ENCODE assay signal across 23 cellular contexts in the genomic region with DNA sequence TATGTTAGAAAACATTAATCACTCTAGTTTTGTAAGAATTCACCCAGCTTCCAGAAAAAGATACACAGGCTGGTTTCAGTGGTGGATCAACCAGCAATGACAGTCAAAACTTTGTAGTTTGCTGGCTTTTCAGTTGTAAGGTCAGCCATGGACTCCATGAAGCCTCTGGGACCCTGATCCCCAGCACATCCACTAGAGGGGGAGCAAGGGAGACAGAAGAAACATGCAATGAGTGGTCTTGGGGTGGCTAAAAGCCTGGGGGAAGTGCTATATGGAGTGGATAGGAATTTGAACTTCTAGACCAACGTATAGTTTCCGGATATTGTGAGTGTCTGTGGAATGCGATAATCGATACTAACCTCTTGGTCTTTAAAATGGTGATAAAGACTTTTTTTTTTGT.
DNase-seq lines count a peak whose midpoint lies in the region; FAIRE-seq and TF ChIP-seq lines count a peak whose summit lies in the region.
"Had no signal": no experiment of that assay in that cellular context is flagged by ENCODE, and none has a peak within 500 bp of the region (broad histone marks: within the 10 kb centered on the region; RNA-seq: fewer than 3 reads in every experiment).

No MANE protein-coding gene starts in this region.

- H3K9me3 ChIP-seq in astrocyte (ENCODE audit: insufficient read depth, low read depth, low read length) (no peaks in the 10 kb centered on the region), neutrophil (no peaks in the 10 kb centered on the region)
- H3K9me3 ChIP-seq: gastroesophageal sphincter, left lung, psoas muscle, sigmoid colon had no signal

- TF ChIP-seq CTCF in GM12873 (IDR thresholded peaks at IDR 0.05; ENCODE audit: insufficient read depth, low read depth, low read length, missing control alignments) (peak; percentile 12), NB4 (IDR thresholded peaks at IDR 0.05; ENCODE audit: low read depth, low read length) (no peak), astrocyte (IDR thresholded peaks at IDR 0.05; ENCODE audit: insufficient read depth, low read depth, low read length) (no peak), neutrophil (IDR thresholded peaks at IDR 0.05) (no peak)

- H2AFZ ChIP-seq in astrocyte (ENCODE audit: low read depth, low read length): no peak overlapping the region

- H3K4me1 Mint-ChIP-seq in astrocyte (ENCODE audit: low read depth, unreplicated experiment): peaks cover 10% of the 10 kb centered on the region
- H3K4me1 Mint-ChIP-seq: activated naive CD8-positive, alpha-beta T cell treated with anti-CD3 and anti-CD28 coated beads, Interleukin-2, amount 10 ng/mL, durations not matched to agents 7 days and 5 days had no signal

- H3K4me1 ChIP-seq in astrocyte (ENCODE audit: insufficient read depth, low read length): no peaks in the 10 kb centered on the region
- peaks cover 23 to 26% of the 10 kb centered on the region in 2 experiments for H3K4me1 ChIP-seq in neutrophil (ENCODE audit: control insufficient read depth in 1 of 2, insufficient read depth in 1 of 2, low read depth in 1 of 2, low read length in 1 of 2)
- H3K4me1 ChIP-seq: gastroesophageal sphincter, left lung, psoas muscle, sigmoid colon had no signal

- no peak for TF ChIP-seq POLR2A in NB4 (IDR thresholded peaks at IDR 0.05; ENCODE audit: extremely low read depth, insufficient read length)

- H3K4me3 ChIP-seq in NB4 (ENCODE audit: low read depth, low read length): no peak overlapping the region
- H3K4me3 ChIP-seq in astrocyte (ENCODE audit: insufficient read depth, low read depth, low read length): no peak overlapping the region
- no peak overlapping the region for H3K4me3 ChIP-seq in neutrophil (ENCODE audit: low read depth in 1 of 2, low read length in 1 of 2)
- H3K4me3 ChIP-seq: gastroesophageal sphincter, left lung, psoas muscle, sigmoid colon had no signal

- H3K4me2 ChIP-seq in astrocyte (ENCODE audit: low read length): no peak overlapping the region

- H3K27me3 Mint-ChIP-seq in astrocyte (ENCODE audit: low read depth, unreplicated experiment): no peaks in the 10 kb centered on the region
- H3K27me3 Mint-ChIP-seq: activated naive CD8-positive, alpha-beta T cell treated with anti-CD3 and anti-CD28 coated beads, Interleukin-2, amount 10 ng/mL, durations not matched to agents 7 days and 5 days; stimulated activated naive B cell treated with anti-CD40 and anti-IgM and Interleukin-4, amounts not matched to agents 10 μg/mL and 1 μg/mL and 100 μg/mL, for 72 hours had no signal

- H3K27ac ChIP-seq in astrocyte (ENCODE audit: low read depth, low read length) (no peak overlapping the region), neutrophil (peak overlapping the region; percentile 74), caudate nucleus (ENCODE audit: low read depth, low read length) (no peak overlapping the region)
- H3K27ac ChIP-seq: gastroesophageal sphincter, psoas muscle, RWPE1, sigmoid colon had no signal

- no peak overlapping the region for H3K4me3 Mint-ChIP-seq in astrocyte (ENCODE audit: unreplicated experiment)
- H3K4me3 Mint-ChIP-seq: activated naive CD8-positive, alpha-beta T cell treated with anti-CD3 and anti-CD28 coated beads, Interleukin-2, amount 10 ng/mL, durations not matched to agents 7 days and 5 days; stimulated activated naive B cell treated with anti-CD40 and anti-IgM and Interleukin-4, amounts not matched to agents 10 μg/mL and 1 μg/mL and 100 μg/mL, for 72 hours had no signal

- DNase-seq in NB4 (ENCODE audit: low read depth) (peak; percentile 51), astrocyte (ENCODE audit: low read depth) (no peak), caudate nucleus (lab: John Stamatoyannopoulos, UW) (no peak), NCI-H1436 treated with DMSO at 0.1 percent for 48 hours (lab: John Stamatoyannopoulos, UW) (no peak)
- no peak for DNase-seq in activated CD4-positive, alpha-beta T cell treated with anti-CD3 and anti-CD28 coated beads, Interleukin-2, amount 50 U/mL, for 1 hour
- DNase-seq: activated gamma-delta T cell; activated naive CD8-positive, alpha-beta T cell treated with anti-CD3 and anti-CD28 coated beads, Interleukin-2, amount 10 ng/mL, durations not matched to agents 7 days and 5 days; activated T-cell treated with anti-CD3 and anti-CD28 coated beads, Interleukin-2, amount 50 U/mL, for 1 hour; Calu3; left lung; mesenchymal stem cell; MM.1S; NCI-H1436; NCI-H510A treated with DMSO at 0.1 percent for 48 hours; psoas muscle; sigmoid colon; stimulated activated CD4-positive, alpha-beta T cell treated with anti-CD3 and anti-CD28 coated beads, Interleukin-15, amount 100 ng/mL, for 24 hours; stimulated activated naive B cell treated with anti-CD40 and anti-IgM and Interleukin-4, amounts not matched to agents 10 μg/mL and 1 μg/mL and 100 μg/mL, for 72 hours had no signal

- H4K20me1 ChIP-seq in astrocyte (ENCODE audit: insufficient read depth, low read length): no peaks in the 10 kb centered on the region

- H3K36me3 ChIP-seq in astrocyte (ENCODE audit: insufficient read depth, low read length) (no peaks in the 10 kb centered on the region), neutrophil (no peaks in the 10 kb centered on the region)
- H3K36me3 ChIP-seq: gastroesophageal sphincter, left lung, sigmoid colon had no signal

- FAIRE-seq in astrocyte (lab: Jason Lieb, UNC): peak; percentile 95
- FAIRE-seq: H54 had no signal

- no peak overlapping the region for H3K27ac Mint-ChIP-seq in astrocyte (ENCODE audit: unreplicated experiment)
- H3K27ac Mint-ChIP-seq: activated naive CD8-positive, alpha-beta T cell treated with anti-CD3 and anti-CD28 coated beads, Interleukin-2, amount 10 ng/mL, durations not matched to agents 7 days and 5 days; stimulated activated naive B cell treated with anti-CD40 and anti-IgM and Interleukin-4, amounts not matched to agents 10 μg/mL and 1 μg/mL and 100 μg/mL, for 72 hours had no signal

- H3K36me3 Mint-ChIP-seq in astrocyte (ENCODE audit: low read depth, unreplicated experiment): no peaks in the 10 kb centered on the region
- H3K36me3 Mint-ChIP-seq: activated naive CD8-positive, alpha-beta T cell treated with anti-CD3 and anti-CD28 coated beads, Interleukin-2, amount 10 ng/mL, durations not matched to agents 7 days and 5 days; stimulated activated naive B cell treated with anti-CD40 and anti-IgM and Interleukin-4, amounts not matched to agents 10 μg/mL and 1 μg/mL and 100 μg/mL, for 72 hours had no signal

- H3K79me2 ChIP-seq in astrocyte (ENCODE audit: insufficient read depth, low read length): no peaks in the 10 kb centered on the region

- H3K9ac ChIP-seq in astrocyte (ENCODE audit: low read length): no peak overlapping the region

- H3K27me3 ChIP-seq in astrocyte (ENCODE audit: insufficient read depth, low read length) (no peaks in the 10 kb centered on the region), neutrophil (no peaks in the 10 kb centered on the region)
- H3K27me3 ChIP-seq: gastroesophageal sphincter, left lung, sigmoid colon had no signal

- H3K9me3 Mint-ChIP-seq in astrocyte (ENCODE audit: unreplicated experiment): no peaks in the 10 kb centered on the region
- H3K9me3 Mint-ChIP-seq: activated naive CD8-positive, alpha-beta T cell treated with anti-CD3 and anti-CD28 coated beads, Interleukin-2, amount 10 ng/mL, durations not matched to agents 7 days and 5 days; stimulated activated naive B cell treated with anti-CD40 and anti-IgM and Interleukin-4, amounts not matched to agents 10 μg/mL and 1 μg/mL and 100 μg/mL, for 72 hours had no signal
